24 cellular contexts compared by ENCODE assay signal in the genomic region with DNA sequence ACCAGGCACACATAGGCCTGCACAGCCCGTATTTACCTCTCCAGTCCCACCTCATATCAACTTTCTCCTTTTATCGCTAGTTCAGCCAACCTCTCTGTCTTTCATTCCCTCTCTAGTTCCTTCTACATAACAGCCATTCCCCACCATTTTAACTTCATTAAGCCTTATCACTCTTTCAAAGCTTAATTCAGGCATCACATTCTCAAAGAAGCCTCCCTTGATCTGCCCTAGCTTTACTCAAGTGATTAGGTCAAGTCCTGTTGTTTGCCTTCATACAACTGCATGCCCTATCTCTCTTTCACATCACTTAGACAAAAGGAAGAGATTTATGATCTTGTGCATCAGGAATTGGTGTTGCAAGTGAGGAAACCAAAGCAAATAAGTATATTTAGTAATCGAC.
"Had no signal": no experiment of that assay in that cellular context is flagged by ENCODE, and none has a peak within 500 bp of the region (broad histone marks: within the 10 kb centered on the region; RNA-seq: fewer than 3 reads in every experiment).

No MANE protein-coding gene starts in this region.

- H3K27me3 ChIP-seq: hepatocyte, neutrophil, pancreas, right lobe of liver, tibial nerve, vagina had no signal

- DNase-seq: cortex of kidney; effector memory CD8-positive, alpha-beta T cell; head of caudate nucleus; kidney; mesenchymal stem cell; midbrain; naive thymus-derived CD4-positive, alpha-beta T cell; nephron progenitor cell; pancreas; retina; right lobe of liver; small intestine; stimulated activated CD4-positive, alpha-beta T cell treated with anti-CD3 and anti-CD28 coated beads, Interleukin-15, amount 100 ng/mL, for 24 hours; stimulated activated CD4-positive, alpha-beta T cell treated with anti-CD3 and anti-CD28 coated beads, Interleukin-2, amount 100 ng/mL, for 48 hours; stimulated activated naive B cell treated with anti-CD40 and anti-IgM and Interleukin-4, amounts not matched to agents 10 μg/mL and 1 μg/mL and 100 μg/mL, for 72 hours had no signal

- H3K4me3 Mint-ChIP-seq: effector memory CD8-positive, alpha-beta T cell; naive thymus-derived CD4-positive, alpha-beta T cell; nephron progenitor cell; stimulated activated naive B cell treated with anti-CD40 and anti-IgM and Interleukin-4, amounts not matched to agents 10 μg/mL and 1 μg/mL and 100 μg/mL, for 72 hours; stimulated activated naive CD8-positive, alpha-beta T cell treated with anti-CD3 and anti-CD28 coated beads, Interleukin-15, Interleukin-2, amounts not matched to agents 100 ng/mL and 50 ng/mL, for 24 hours had no signal

- H3K36me3 ChIP-seq: pancreas, right lobe of liver, thoracic aorta, tibial nerve, vagina had no signal

- H3K27me3 Mint-ChIP-seq: naive thymus-derived CD4-positive, alpha-beta T cell; stimulated activated naive B cell treated with anti-CD40 and anti-IgM and Interleukin-4, amounts not matched to agents 10 μg/mL and 1 μg/mL and 100 μg/mL, for 72 hours; stimulated activated naive CD8-positive, alpha-beta T cell treated with anti-CD3 and anti-CD28 coated beads, Interleukin-15, Interleukin-2, amounts not matched to agents 100 ng/mL and 50 ng/mL, for 24 hours had no signal

- H3K9me3 ChIP-seq: neutrophil, pancreas, right lobe of liver, thoracic aorta, vagina had no signal

- H3K9me3 Mint-ChIP-seq: effector memory CD8-positive, alpha-beta T cell had no signal

- H3K4me1 ChIP-seq: pancreas, right lobe of liver, tibial nerve, vagina had no signal

- H3K4me2 ChIP-seq: hepatocyte had no signal

- H3K4me3 ChIP-seq: hepatocyte, lung, pancreas, right lobe of liver, thoracic aorta, tibial nerve, vagina had no signal

- ATAC-seq: effector memory CD8-positive, alpha-beta T cell; left lobe of liver; naive thymus-derived CD4-positive, alpha-beta T cell; pancreas; right lobe of liver; stimulated activated naive B cell treated with anti-CD40 and anti-IgM and Interleukin-4, amounts not matched to agents 10 μg/mL and 1 μg/mL and 100 μg/mL, for 72 hours had no signal

- H3K27ac Mint-ChIP-seq: effector memory CD8-positive, alpha-beta T cell; naive thymus-derived CD4-positive, alpha-beta T cell; nephron progenitor cell; stimulated activated naive B cell treated with anti-CD40 and anti-IgM and Interleukin-4, amounts not matched to agents 10 μg/mL and 1 μg/mL and 100 μg/mL, for 72 hours; stimulated activated naive CD8-positive, alpha-beta T cell treated with anti-CD3 and anti-CD28 coated beads, Interleukin-15, Interleukin-2, amounts not matched to agents 100 ng/mL and 50 ng/mL, for 24 hours had no signal

- H2AFZ ChIP-seq: hepatocyte had no signal

- FAIRE-seq: frontal cortex, kidney, pancreas, small intestine had no signal

- H3K79me2 ChIP-seq: hepatocyte had no signal

- H3K27ac ChIP-seq: hepatocyte, neutrophil, pancreas, right lobe of liver, thoracic aorta, tibial nerve, vagina had no signal
